ENCODE assay signal across 1 cellular context in the genomic region with DNA sequence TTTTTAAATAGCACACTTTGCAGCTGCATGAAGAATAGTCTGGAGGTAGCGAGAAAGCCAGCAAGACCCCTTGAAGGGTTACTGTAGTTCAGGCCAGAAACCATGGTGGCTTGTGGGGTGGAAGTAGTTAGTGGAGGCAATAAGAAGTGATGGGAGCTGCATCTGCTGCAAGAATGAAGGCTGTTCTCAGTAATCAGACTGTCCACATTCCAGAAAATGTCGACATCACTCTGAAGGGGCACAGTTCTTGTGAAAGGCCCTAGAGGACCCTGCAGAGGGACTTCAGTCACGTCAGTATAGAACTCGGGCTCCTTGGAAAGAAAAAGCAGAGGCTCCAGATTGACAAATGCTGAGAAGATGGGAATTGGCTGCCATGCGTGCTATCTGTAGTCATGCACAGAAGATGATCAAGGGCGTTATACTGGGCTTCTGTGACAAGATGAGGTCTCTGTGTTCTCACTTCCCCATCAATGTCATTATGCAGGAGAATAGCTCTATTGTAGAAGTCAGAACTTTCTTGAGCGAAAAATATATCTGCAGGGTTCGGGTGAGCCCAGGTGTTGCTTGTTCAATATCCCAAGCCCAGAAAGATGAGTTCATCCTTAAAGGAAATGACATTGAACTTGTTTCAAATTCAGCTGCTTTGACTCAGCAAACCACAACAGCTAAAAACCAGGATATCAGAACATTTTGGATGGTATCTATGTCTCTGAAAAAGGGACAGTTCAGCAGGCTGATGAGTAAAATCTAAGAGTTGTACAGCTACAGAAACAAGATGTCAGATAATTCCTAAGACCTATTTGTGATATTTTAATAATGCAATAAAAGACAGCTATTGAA.
TF ChIP-seq lines count a peak whose summit lies in the region.

No MANE protein-coding gene starts in this region.

TF ChIP-seq in GM12891, 5 proteins besides CTCF, POLR2A, EP300 and RAD21:
- TF ChIP-seq POU2F2 (IDR thresholded peaks at IDR 0.05; ENCODE audit: low read depth, low read length) = no peak
- TF ChIP-seq SPI1 (IDR thresholded peaks at IDR 0.05; ENCODE audit: low read depth, low read length) = peak; percentile 31; the same call in 1 of the 2 replicates
- no peak for TF ChIP-seq PAX5 (IDR thresholded peaks at IDR 0.05; ENCODE audit: insufficient read depth, low read length, severe bottlenecking)
- no peak for TF ChIP-seq TAF1 (IDR thresholded peaks at IDR 0.05; ENCODE audit: low read depth, low read length)
- TF ChIP-seq POLR2AphosphoS5 (IDR thresholded peaks at IDR 0.05; ENCODE audit: low read depth, low read length) = no peak
TF ChIP-seq in GM12891: peak in this region for 1.
